In genomic region chr3:110741891-110742290, GRCh38 we compare ENCODE assay signal across 21 cellular contexts.
DNase-seq lines count a peak whose midpoint lies in the region; ATAC-seq and TF ChIP-seq lines count a peak whose summit lies in the region.
"Had no signal": no experiment of that assay in that cellular context is flagged by ENCODE, and none has a peak within 500 bp of the region (broad histone marks: within the 10 kb centered on the region; RNA-seq: fewer than 3 reads in every experiment).

No MANE protein-coding gene starts in this region.

- WGBS in SK-N-SH (ENCODE audit: low lambda C conversion rate), result 75% methylated on average over 3 of the region's 3 CpGs

- intact Hi-C loops in left lung (cut with DNase I), result no loop called here
- intact Hi-C loops in CD4-positive, alpha-beta T cell (cut with DNase I, micrococcal nuclease), result no loop called here

- no peaks in the 10 kb centered on the region for H3F3A ChIP-seq in SK-N-SH (replicated peaks; ENCODE audit: insufficient read depth)

- no peak overlapping the region for H3K27ac ChIP-seq in SK-N-SH (ENCODE audit: low read depth in 2 of 2, low read length in 1 of 2)
- no peak overlapping the region for H3K27ac ChIP-seq in left lung
- no peak overlapping the region for H3K27ac ChIP-seq in CD4-positive, alpha-beta T cell (ENCODE audit: low read depth, low read length)
- H3K27ac ChIP-seq: 22Rv1; A549; BLaER1 treated with 17β-estradiol and CSF1 and Interleukin-3, amounts not matched to agents 10 nM and 100 nM had no signal

- peaks cover 9% of the 10 kb centered on the region for H3K9me3 Mint-ChIP-seq in neural crest cell
- no peaks in the 10 kb centered on the region for H3K9me3 Mint-ChIP-seq in CD4-positive, alpha-beta T cell
- H3K9me3 Mint-ChIP-seq: CD8-positive, alpha-beta memory T cell had no signal

- H3K36me3 ChIP-seq in SK-N-SH (replicated peaks in 1 of 2; ENCODE audit: control insufficient read depth in 1 of 2, insufficient read depth in 2 of 2, low read length in 1 of 2), result no peaks in the 10 kb centered on the region
- no peaks in the 10 kb centered on the region for H3K36me3 ChIP-seq in left lung
- H3K36me3 ChIP-seq: BLaER1 treated with 17β-estradiol and CSF1 and Interleukin-3, amounts not matched to agents 10 nM and 100 nM; HAP-1 had no signal

- TF ChIP-seq EP300 in SK-N-SH (IDR thresholded peaks at IDR 0.05; ENCODE audit: borderline replicate concordance in 1 of 2, low read depth in 1 of 2, low read length in 1 of 2), result no peak

- H3K27me3 ChIP-seq in SK-N-SH (ENCODE audit: insufficient read depth) (no peaks in the 10 kb centered on the region), left lung (no peaks in the 10 kb centered on the region)
- no peaks in the 10 kb centered on the region for H3K27me3 ChIP-seq in CD4-positive, alpha-beta T cell (ENCODE audit: control insufficient read depth, insufficient read depth, low read length)

- no peak overlapping the region for H3K9ac ChIP-seq in SK-N-SH
- H3K9ac ChIP-seq: BLaER1 treated with 17β-estradiol and CSF1 and Interleukin-3, amounts not matched to agents 10 nM and 100 nM had no signal

- peaks cover 4% of the 10 kb centered on the region for H3K36me3 Mint-ChIP-seq in neural crest cell (ENCODE audit: low read depth)
- no peaks in the 10 kb centered on the region for H3K36me3 Mint-ChIP-seq in CD4-positive, alpha-beta T cell (ENCODE audit: low read depth)
- H3K36me3 Mint-ChIP-seq: CD8-positive, alpha-beta memory T cell had no signal

- no peaks in the 10 kb centered on the region for H4K20me1 ChIP-seq in SK-N-SH (ENCODE audit: insufficient read depth)

- H3K4me2 ChIP-seq in SK-N-SH, result no peak overlapping the region
- H3K4me2 ChIP-seq: BLaER1 treated with 17β-estradiol and CSF1 and Interleukin-3, amounts not matched to agents 10 nM and 100 nM had no signal

- CTCF ChIA-PET in SK-N-SH (lab: Yijun Ruan, JAX), result interaction anchor here (0.6 to 0.9 kb wide), 2 partner anchors 19 to 115 kb away, joined by 3 read pairs; no protein-coding TSS in a partner anchor
- CTCF ChIA-PET in CD4-positive, alpha-beta T cell (lab: Charles Lee), result interaction anchor here (0.8 kb wide), 1 partner anchor 270 kb away, joined by 3 read pairs; no protein-coding TSS in a partner anchor

- H3K4me3 Mint-ChIP-seq in neural crest cell, result no peak overlapping the region
- H3K4me3 Mint-ChIP-seq in CD4-positive, alpha-beta T cell, result no peak overlapping the region
- H3K4me3 Mint-ChIP-seq: CD8-positive, alpha-beta memory T cell had no signal

- DNase-seq in NCI-H82 (lab: John Stamatoyannopoulos, UW) (peak; percentile 47), NCI-H82 treated with DMSO at 0.1 percent for 48 hours (lab: John Stamatoyannopoulos, UW; ENCODE audit: unreplicated experiment) (no peak), SK-N-SH (peak; percentile 25), left lung (no peak), neural crest cell (ENCODE audit: low read depth, low spot score) (no peak), HPDE6-E6E7 (ENCODE audit: extremely low spot score) (no peak)
- DNase-seq in stimulated activated CD4-positive, alpha-beta T cell treated with anti-CD3 and anti-CD28 coated beads, Interleukin-4, amount 100 ng/mL, for 1 hour, result no peak
- DNase-seq in CD4-positive, alpha-beta T cell, result no peak
- DNase-seq: CD8-positive, alpha-beta memory T cell; COR-L47; DMS 273 treated with DMSO at 0.1 percent for 48 hours; DMS53; DND-41; EL; IMR-90 had no signal

- H3K9me3 ChIP-seq in SK-N-SH (0 out of 2 replicates have a peak, but pooled peaks cover 3% of the 10 kb centered on the region), left lung (peaks cover 0 to 3% of the 10 kb centered on the region in 2 donors)
- H3K9me3 ChIP-seq in CD4-positive, alpha-beta T cell (ENCODE audit: control insufficient read depth, low read length), result no peaks in the 10 kb centered on the region
- H3K9me3 ChIP-seq: A549, HAP-1 had no signal

- no peaks in the 10 kb centered on the region for H3K27me3 Mint-ChIP-seq in neural crest cell (ENCODE audit: low read depth)
- peaks cover 11% of the 10 kb centered on the region for H3K27me3 Mint-ChIP-seq in CD4-positive, alpha-beta T cell
- H3K27me3 Mint-ChIP-seq: CD8-positive, alpha-beta memory T cell had no signal

- TF ChIP-seq CTCF in SK-N-SH (IDR thresholded peaks at IDR 0.05), result no peak
- no peak for TF ChIP-seq CTCF in left lung (IDR thresholded peaks at IDR 0.05)
- TF ChIP-seq CTCF in neural crest cell (conservative IDR thresholded peaks at IDR 0.05), result no peak
- TF ChIP-seq CTCF in CD4-positive, alpha-beta T cell (IDR thresholded peaks at IDR 0.05), result no peak

- H3K9me2 ChIP-seq in SK-N-SH, result no peaks in the 10 kb centered on the region

- peaks cover 0 to 2% of the 10 kb centered on the region in 2 experiments; a peak in 2 of 4 replicates for H3K4me1 ChIP-seq in SK-N-SH (ENCODE audit: control insufficient read depth in 1 of 2, insufficient read depth in 2 of 2, low read depth in 1 of 2, low read length in 1 of 2)
- H3K4me1 ChIP-seq in left lung, result no peaks in the 10 kb centered on the region
- H3K4me1 ChIP-seq: HAP-1 had no signal

- H3K4me1 Mint-ChIP-seq in neural crest cell, result no peaks in the 10 kb centered on the region
- no peaks in the 10 kb centered on the region for H3K4me1 Mint-ChIP-seq in CD4-positive, alpha-beta T cell (ENCODE audit: low read depth)
- H3K4me1 Mint-ChIP-seq: CD8-positive, alpha-beta memory T cell had no signal

- POLR2A ChIA-PET in SK-N-SH (lab: Yijun Ruan, JAX), result no interaction called here
- POLR2A ChIA-PET in CD4-positive, alpha-beta T cell (lab: Charles Lee), result no interaction called here

- H3K27ac Mint-ChIP-seq in neural crest cell (ENCODE audit: unreplicated experiment), result peak overlapping the region; percentile 14
- no peak overlapping the region for H3K27ac Mint-ChIP-seq in CD4-positive, alpha-beta T cell
- H3K27ac Mint-ChIP-seq: CD8-positive, alpha-beta memory T cell had no signal

- TF ChIP-seq RAD21 in SK-N-SH (IDR thresholded peaks at IDR 0.05; ENCODE audit: low read length), result no peak

- H2AFZ ChIP-seq in SK-N-SH (ENCODE audit: low read depth), result no peak overlapping the region

- peak; percentile 36 for ATAC-seq in left lung
- ATAC-seq in CD4-positive, alpha-beta T cell (ENCODE audit: poor library complexity), result no peak
- ATAC-seq: A549, GM12878, K562 had no signal

- no peak overlapping the region for H3K4me3 ChIP-seq in SK-N-SH (ENCODE audit: low read depth in 2 of 2, low read length in 1 of 2)
- no peak overlapping the region for H3K4me3 ChIP-seq in left lung
- H3K4me3 ChIP-seq: A549; BLaER1 treated with 17β-estradiol and CSF1 and Interleukin-3, amounts not matched to agents 10 nM and 100 nM; GM12878; HAP-1; K562 had no signal

- H3K79me2 ChIP-seq in SK-N-SH (ENCODE audit: insufficient read depth), result no peaks in the 10 kb centered on the region

TF ChIP-seq in SK-N-SH, 30 proteins besides CTCF, POLR2A, EP300 and RAD21:
- TF ChIP-seq RXRA (IDR thresholded peaks at IDR 0.05; ENCODE audit: borderline replicate concordance, low read depth) (no peak), REST (IDR thresholded peaks at IDR 0.05; ENCODE audit: low read depth, low read length) (no peak)

Comparison
In these comparisons a context has a peak if more than half of its experiments do, and no peak if none do; other contexts are left out.
1. DNase-seq: peak in NCI-H82 (single experiment) and SK-N-SH (single experiment); none in NCI-H82 treated with DMSO at 0.1 percent for 48 hours (single experiment), left lung (0 of 2), neural crest cell (single experiment), stimulated activated CD4-positive, alpha-beta T cell treated with anti-CD3 and anti-CD28 coated beads, Interleukin-4, amount 100 ng/mL, for 1 hour (single experiment), CD4-positive, alpha-beta T cell (0 of 10) and HPDE6-E6E7 (single experiment).